In genomic region chr10:16470747-16471146, GRCh38 we compare ENCODE assay signal across 20 cellular contexts. TPM values are rescaled to one million over a fixed set of nuclear protein-coding genes. Genes with fewer than 3 reads are reported as not detected.
A peak's percentile ranks its signal among the peaks of the same experiment; 100 is the strongest.
DNase-seq lines count a peak whose midpoint lies in the region; TF ChIP-seq lines count a peak whose summit lies in the region.
"Had no signal": no experiment of that assay in that cellular context is flagged by ENCODE, and none has a peak within 500 bp of the region (broad histone marks: within the 10 kb centered on the region; RNA-seq: fewer than 3 reads in every experiment).

No MANE protein-coding gene starts in this region.

- no peaks in the 10 kb centered on the region for H3K9me3 ChIP-seq in ovary
- H3K9me3 ChIP-seq: tibial artery had no signal

- H3K27ac ChIP-seq in ovary, result no peak overlapping the region
- H3K27ac ChIP-seq: tibial artery had no signal

- H3K36me3 ChIP-seq in ovary, result no peaks in the 10 kb centered on the region
- H3K36me3 ChIP-seq: tibial artery had no signal

- H3K9me3 Mint-ChIP-seq in activated CD4-positive, alpha-beta T cell treated with anti-CD3 and anti-CD28 coated beads, Interleukin-2, amount 10 ng/mL, durations not matched to agents 7 days and 5 days, result no peaks in the 10 kb centered on the region
- no peaks in the 10 kb centered on the region for H3K9me3 Mint-ChIP-seq in activated CD4-positive, alpha-beta memory T cell treated with anti-CD3 and anti-CD28 coated beads for 36 hours
- H3K9me3 Mint-ChIP-seq in immature natural killer cell, result no peaks in the 10 kb centered on the region
- H3K9me3 Mint-ChIP-seq: brain had no signal

- no peaks in the 10 kb centered on the region for H3K4me1 ChIP-seq in ovary (ENCODE audit: insufficient read depth)
- H3K4me1 ChIP-seq: tibial artery had no signal

- intact Hi-C loops in activated CD4-positive, alpha-beta memory T cell treated with anti-CD3 and anti-CD28 coated beads for 36 hours (cut with micrococcal nuclease), result no loop called here
- intact Hi-C loops in ovary (cut with DNase I), result no loop called here

- POLR2A ChIA-PET in activated CD4-positive, alpha-beta T cell treated with anti-CD3 and anti-CD28 coated beads, Interleukin-2, amount 10 ng/mL, durations not matched to agents 7 days and 5 days (lab: Charles Lee), result no interaction called here
- POLR2A ChIA-PET in activated CD4-positive, alpha-beta memory T cell treated with anti-CD3 and anti-CD28 coated beads for 36 hours (lab: Charles Lee), result no interaction called here

- CTCF ChIA-PET in activated CD4-positive, alpha-beta T cell treated with anti-CD3 and anti-CD28 coated beads, Interleukin-2, amount 10 ng/mL, durations not matched to agents 7 days and 5 days (lab: Charles Lee), result no interaction called here
- CTCF ChIA-PET in activated CD4-positive, alpha-beta memory T cell treated with anti-CD3 and anti-CD28 coated beads for 36 hours (lab: Charles Lee), result no interaction called here

- peaks cover 16% of the 10 kb centered on the region for H3K36me3 Mint-ChIP-seq in activated CD4-positive, alpha-beta T cell treated with anti-CD3 and anti-CD28 coated beads, Interleukin-2, amount 10 ng/mL, durations not matched to agents 7 days and 5 days (ENCODE audit: low read depth)
- peaks cover 18% of the 10 kb centered on the region for H3K36me3 Mint-ChIP-seq in activated CD4-positive, alpha-beta memory T cell treated with anti-CD3 and anti-CD28 coated beads for 36 hours
- peaks cover under 1 to 15% (median 14%) of the 10 kb centered on the region in 3 donors for H3K36me3 Mint-ChIP-seq in immature natural killer cell
- H3K36me3 Mint-ChIP-seq: brain had no signal

- TF ChIP-seq POLR2A in ovary (IDR thresholded peaks at IDR 0.05), result no peak

- TF ChIP-seq CTCF in ovary (IDR thresholded peaks at IDR 0.05), result no peak

- no peak overlapping the region for H3K4me3 ChIP-seq in ovary
- H3K4me3 ChIP-seq: tibial artery had no signal

- H3K27me3 ChIP-seq in ovary, result no peaks in the 10 kb centered on the region
- H3K27me3 ChIP-seq: tibial artery had no signal

- TF ChIP-seq EP300 in ovary (IDR thresholded peaks at IDR 0.05), result no peak

- no peak overlapping the region for H3K27ac Mint-ChIP-seq in activated CD4-positive, alpha-beta T cell treated with anti-CD3 and anti-CD28 coated beads, Interleukin-2, amount 10 ng/mL, durations not matched to agents 7 days and 5 days
- H3K27ac Mint-ChIP-seq in activated CD4-positive, alpha-beta memory T cell treated with anti-CD3 and anti-CD28 coated beads for 36 hours, result no peak overlapping the region
- peak overlapping the region; percentile 87 to 99 (median 94) for H3K27ac Mint-ChIP-seq in immature natural killer cell
- H3K27ac Mint-ChIP-seq: brain, HFFc6, progenitor cell of endocrine pancreas had no signal

- peak; percentile 6 to 20 for DNase-seq in activated CD4-positive, alpha-beta T cell treated with anti-CD3 and anti-CD28 coated beads for 4 hours
- DNase-seq in activated CD4-positive, alpha-beta T cell treated with anti-CD3 and anti-CD28 coated beads, Interleukin-2, amount 10 ng/mL, durations not matched to agents 7 days and 5 days, result no peak
- peak; percentile 52 for DNase-seq in activated CD4-positive, alpha-beta memory T cell treated with anti-CD3 and anti-CD28 coated beads for 36 hours
- DNase-seq in immature natural killer cell, result peak; percentile 64 to 65 (median 64)
- DNase-seq in stimulated activated CD8-positive, alpha-beta memory T cell treated with anti-CD3 and anti-CD28 coated beads, Interleukin-4, amount 100 ng/mL, for 1 hour (ENCODE audit: low read depth in 2 of 2, low spot score in 1 of 2), result peak; percentile 3 to 10
- DNase-seq in ovary, result no peak
- DNase-seq in globus pallidus (ENCODE audit: low spot score), result no peak
- no peak for DNase-seq in islet precursor cell
- DNase-seq: DMS153; effector CD4-positive, alpha-beta T cell; HFFc6; NCI-H1048; NCI-H226; OCI-M1; SW 1271 had no signal

- 81 to 85% (median 84%) methylated on average over 5 of the region's 5 CpGs for WGBS in ovary, 3 donors

- H3K4me1 Mint-ChIP-seq in activated CD4-positive, alpha-beta T cell treated with anti-CD3 and anti-CD28 coated beads, Interleukin-2, amount 10 ng/mL, durations not matched to agents 7 days and 5 days, result peaks cover 10% of the 10 kb centered on the region
- H3K4me1 Mint-ChIP-seq in activated CD4-positive, alpha-beta memory T cell treated with anti-CD3 and anti-CD28 coated beads for 36 hours (ENCODE audit: low read depth), result peaks cover 15% of the 10 kb centered on the region
- H3K4me1 Mint-ChIP-seq in immature natural killer cell, result peaks cover 37 to 51% of the 10 kb centered on the region in 2 donors
- H3K4me1 Mint-ChIP-seq: brain had no signal

- no peaks in the 10 kb centered on the region for H3K27me3 Mint-ChIP-seq in activated CD4-positive, alpha-beta T cell treated with anti-CD3 and anti-CD28 coated beads, Interleukin-2, amount 10 ng/mL, durations not matched to agents 7 days and 5 days
- no peaks in the 10 kb centered on the region for H3K27me3 Mint-ChIP-seq in activated CD4-positive, alpha-beta memory T cell treated with anti-CD3 and anti-CD28 coated beads for 36 hours
- no peaks in the 10 kb centered on the region for H3K27me3 Mint-ChIP-seq in immature natural killer cell (ENCODE audit: low read depth in 3 of 3)
- H3K27me3 Mint-ChIP-seq: brain, progenitor cell of endocrine pancreas had no signal

- H3K4me3 Mint-ChIP-seq in activated CD4-positive, alpha-beta T cell treated with anti-CD3 and anti-CD28 coated beads, Interleukin-2, amount 10 ng/mL, durations not matched to agents 7 days and 5 days, result no peak overlapping the region
- no peak overlapping the region for H3K4me3 Mint-ChIP-seq in activated CD4-positive, alpha-beta memory T cell treated with anti-CD3 and anti-CD28 coated beads for 36 hours
- H3K4me3 Mint-ChIP-seq in immature natural killer cell, result peak overlapping the region; percentile 68 to 81 (median 78)
- H3K4me3 Mint-ChIP-seq: brain, HFFc6 had no signal

RNA-seq across cellular contexts. Expression of gene PTER, which starts 33.9 kb away (rescaled TPM):
- total RNA-seq in activated CD4-positive, alpha-beta T cell treated with anti-CD3 and anti-CD28 coated beads, Interleukin-2, amount 10 ng/mL, durations not matched to agents 7 days and 5 days, result 10 to 100 TPM; 18.2 to 19.2 TPM
- total RNA-seq in activated CD4-positive, alpha-beta memory T cell treated with anti-CD3 and anti-CD28 coated beads for 36 hours, result 10 to 100 TPM; 25.1 to 27.2 TPM
- polyA plus RNA-seq in immature natural killer cell, result 10 to 100 TPM; 13.1 to 16.0 (median 13.3) TPM
- total RNA-seq in ovary, result 1 to 10 TPM; 1.5 to 7.6 (median 4.2) TPM
- polyA plus RNA-seq in ovary, result 10 to 100 TPM in 1 of 2 donors, 1 to 10 TPM in 1; 1.9 to 19.2 TPM

RNA-seq across cellular contexts. Expression of gene C1QL3, which starts 50.9 kb away (rescaled TPM):
- under 1 TPM in 1 of 2 experiments, not detected in 1; 0.12 TPM for total RNA-seq in activated CD4-positive, alpha-beta T cell treated with anti-CD3 and anti-CD28 coated beads, Interleukin-2, amount 10 ng/mL, durations not matched to agents 7 days and 5 days
- not detected for total RNA-seq in activated CD4-positive, alpha-beta memory T cell treated with anti-CD3 and anti-CD28 coated beads for 36 hours
- polyA plus RNA-seq in immature natural killer cell (under 1 TPM in 1 of 3 donors, not detected in 2; 0.49 TPM), ovary (under 1 TPM in 1 of 2 donors, not detected in 1; 0.07 TPM)
- under 1 TPM in 1 of 7 donors, not detected in 6; 0.11 TPM for total RNA-seq in ovary
- total RNA-seq: HFFc6, mononuclear cell had no signal
- polyA plus RNA-seq: keratinocyte had no signal

Comparison
In these comparisons a context has a peak if more than half of its experiments do, and no peak if none do; other contexts are left out.
1. DNase-seq: peak in activated CD4-positive, alpha-beta T cell treated with anti-CD3 and anti-CD28 coated beads for 4 hours (2 of 2), activated CD4-positive, alpha-beta memory T cell treated with anti-CD3 and anti-CD28 coated beads for 36 hours (single experiment), immature natural killer cell (3 of 3) and stimulated activated CD8-positive, alpha-beta memory T cell treated with anti-CD3 and anti-CD28 coated beads, Interleukin-4, amount 100 ng/mL, for 1 hour (2 of 2); none in activated CD4-positive, alpha-beta T cell treated with anti-CD3 and anti-CD28 coated beads, Interleukin-2, amount 10 ng/mL, durations not matched to agents 7 days and 5 days (single experiment), ovary (0 of 5), globus pallidus (single experiment) and islet precursor cell (single experiment).
2. H3K27ac Mint-ChIP-seq: peak in immature natural killer cell (6 of 6); none in activated CD4-positive, alpha-beta T cell treated with anti-CD3 and anti-CD28 coated beads, Interleukin-2, amount 10 ng/mL, durations not matched to agents 7 days and 5 days (single experiment) and activated CD4-positive, alpha-beta memory T cell treated with anti-CD3 and anti-CD28 coated beads for 36 hours (single experiment).
3. H3K4me3 Mint-ChIP-seq: peak in immature natural killer cell (5 of 5); none in activated CD4-positive, alpha-beta T cell treated with anti-CD3 and anti-CD28 coated beads, Interleukin-2, amount 10 ng/mL, durations not matched to agents 7 days and 5 days (single experiment) and activated CD4-positive, alpha-beta memory T cell treated with anti-CD3 and anti-CD28 coated beads for 36 hours (single experiment).